In genomic region chr16:15219679-15220611, GRCh38 we compare ENCODE assay signal across 8 cellular contexts.
DNase-seq lines count a peak whose midpoint lies in the region; ATAC-seq, FAIRE-seq and TF ChIP-seq lines count a peak whose summit lies in the region.
"Not testable (repeated sequence)": the region's sequence is repeated elsewhere in the genome, so short reads cannot be mapped to it uniquely, and the experiment has no call there.

No MANE protein-coding gene starts in this region.

- not testable (repeated sequence) for H3K4me1 Mint-ChIP-seq in central memory CD8-positive, alpha-beta T cell; natural killer cell

- not testable (repeated sequence) for H3K36me3 Mint-ChIP-seq in central memory CD8-positive, alpha-beta T cell (ENCODE audit: insufficient read depth); natural killer cell

- intact Hi-C loops in heart right ventricle (cut with DNase I); natural killer cell (cut with micrococcal nuclease): not testable (repeated sequence)

- H3K4me3 ChIP-seq in HFF-Myc (replicated peaks; ENCODE audit: low read depth, low read length); heart right ventricle: not testable (repeated sequence)

- not testable (repeated sequence) for FAIRE-seq in D721Med (lab: Jason Lieb, UNC)

- H3K9me3 ChIP-seq in heart right ventricle: not testable (repeated sequence)

- peak; percentile 60 for ATAC-seq in central memory CD8-positive, alpha-beta T cell (replicated peaks; ENCODE audit: extremely low read depth, poor library complexity, severe bottlenecking)
- ATAC-seq in heart right ventricle (peak; percentile 61 to 93 (median 78)), natural killer cell (peak; percentile 76 to 89 (median 80))

- not testable (repeated sequence) for H3K27me3 Mint-ChIP-seq in central memory CD8-positive, alpha-beta T cell; natural killer cell (ENCODE audit: low read depth in 2 of 2)

- not testable (repeated sequence) for H3K9me3 Mint-ChIP-seq in central memory CD8-positive, alpha-beta T cell; natural killer cell

- WGBS in heart right ventricle, 2 donors: 14 to 27% methylated on average over 6 to 8 of the region's 19 CpGs

- not testable (repeated sequence) for H3K4me1 ChIP-seq in heart right ventricle

- H3K27me3 ChIP-seq in heart right ventricle: not testable (repeated sequence)

- H3K4me3 Mint-ChIP-seq in central memory CD8-positive, alpha-beta T cell; natural killer cell: not testable (repeated sequence)

- TF ChIP-seq CTCF in D721Med (IDR thresholded peaks at IDR 0.05; ENCODE audit: insufficient read depth, missing control alignments) (peak; percentile 63), HFF-Myc (IDR thresholded peaks at IDR 0.05; ENCODE audit: low read depth, low read length, missing control alignments) (peak; percentile 61), heart right ventricle (IDR thresholded peaks at IDR 0.05) (peak; percentile 68 to 80 (median 78)), natural killer cell (IDR thresholded peaks at IDR 0.05) (peak; percentile 59)

- not testable (repeated sequence) for H3K36me3 ChIP-seq in heart right ventricle

- not testable (repeated sequence) for H3K27ac Mint-ChIP-seq in central memory CD8-positive, alpha-beta T cell (ENCODE audit: low read depth); natural killer cell

- not testable (repeated sequence) for H3K27ac ChIP-seq in heart right ventricle

- DNase-seq in D721Med (ENCODE audit: insufficient read length, low spot score); HFF-Myc (ENCODE audit: extremely low read depth, low read depth); central memory CD8-positive, alpha-beta T cell (ENCODE audit: low spot score in 2 of 2); heart right ventricle: not testable (repeated sequence)
- DNase-seq in NCI-H510A treated with DMSO at 0.1 percent for 48 hours (lab: John Stamatoyannopoulos, UW) (peak; percentile 21), natural killer cell (peak; percentile 16), superior temporal gyrus (ENCODE audit: extremely low spot score) (peak; percentile 13)
- DNase-seq in activated CD4-positive, alpha-beta T cell treated with anti-CD3 and anti-CD28 coated beads, Interleukin-2, amount 50 U/mL, for 1 hour: peak; percentile 0
